In the genomic region with DNA sequence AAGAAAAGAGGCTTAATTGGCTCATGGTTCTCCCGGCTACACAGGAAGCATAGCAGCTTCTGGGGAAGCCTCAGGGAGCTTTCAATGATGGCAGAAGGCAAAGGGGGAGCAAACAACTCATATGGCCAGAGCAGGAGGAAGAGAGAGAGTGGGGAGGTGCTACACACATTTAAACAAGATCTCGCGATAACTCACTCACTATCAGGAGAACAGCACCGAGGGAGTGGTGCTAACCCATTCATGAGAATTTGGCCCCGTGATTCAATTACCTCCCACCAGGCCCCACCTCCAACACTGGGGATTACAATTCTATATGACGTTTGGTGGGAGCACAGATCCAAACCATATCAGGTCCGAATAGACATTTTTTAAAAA, we compare ENCODE assay signal across 1 cellular context.
TF ChIP-seq lines count a peak whose summit lies in the region.

No MANE protein-coding gene starts in this region.

TF ChIP-seq in PFSK-1, 5 proteins besides CTCF, POLR2A, EP300 and RAD21 (continued from another document):
- TF ChIP-seq, protein P1, sequence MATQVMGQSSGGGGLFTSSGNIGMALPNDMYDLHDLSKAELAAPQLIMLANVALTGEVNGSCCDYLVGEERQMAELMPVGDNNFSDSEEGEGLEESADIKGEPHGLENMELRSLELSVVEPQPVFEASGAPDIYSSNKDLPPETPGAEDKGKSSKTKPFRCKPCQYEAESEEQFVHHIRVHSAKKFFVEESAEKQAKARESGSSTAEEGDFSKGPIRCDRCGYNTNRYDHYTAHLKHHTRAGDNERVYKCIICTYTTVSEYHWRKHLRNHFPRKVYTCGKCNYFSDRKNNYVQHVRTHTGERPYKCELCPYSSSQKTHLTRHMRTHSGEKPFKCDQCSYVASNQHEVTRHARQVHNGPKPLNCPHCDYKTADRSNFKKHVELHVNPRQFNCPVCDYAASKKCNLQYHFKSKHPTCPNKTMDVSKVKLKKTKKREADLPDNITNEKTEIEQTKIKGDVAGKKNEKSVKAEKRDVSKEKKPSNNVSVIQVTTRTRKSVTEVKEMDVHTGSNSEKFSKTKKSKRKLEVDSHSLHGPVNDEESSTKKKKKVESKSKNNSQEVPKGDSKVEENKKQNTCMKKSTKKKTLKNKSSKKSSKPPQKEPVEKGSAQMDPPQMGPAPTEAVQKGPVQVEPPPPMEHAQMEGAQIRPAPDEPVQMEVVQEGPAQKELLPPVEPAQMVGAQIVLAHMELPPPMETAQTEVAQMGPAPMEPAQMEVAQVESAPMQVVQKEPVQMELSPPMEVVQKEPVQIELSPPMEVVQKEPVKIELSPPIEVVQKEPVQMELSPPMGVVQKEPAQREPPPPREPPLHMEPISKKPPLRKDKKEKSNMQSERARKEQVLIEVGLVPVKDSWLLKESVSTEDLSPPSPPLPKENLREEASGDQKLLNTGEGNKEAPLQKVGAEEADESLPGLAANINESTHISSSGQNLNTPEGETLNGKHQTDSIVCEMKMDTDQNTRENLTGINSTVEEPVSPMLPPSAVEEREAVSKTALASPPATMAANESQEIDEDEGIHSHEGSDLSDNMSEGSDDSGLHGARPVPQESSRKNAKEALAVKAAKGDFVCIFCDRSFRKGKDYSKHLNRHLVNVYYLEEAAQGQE (IDR thresholded peaks at IDR 0.05; ENCODE audit: insufficient read depth in 1 of 2, low read depth in 2 of 2, low read length in 2 of 2), result no peak
- TF ChIP-seq FOXP2 (optimal IDR thresholded peaks at IDR 0.05; ENCODE audit: borderline replicate concordance, extremely low read depth, extremely low read length, insufficient read depth) (no peak), POLR2AphosphoS5 (IDR thresholded peaks at IDR 0.05; ENCODE audit: low read depth, low read length) (no peak; the same call in none of the 2 replicates), TAF1 (IDR thresholded peaks at IDR 0.05; ENCODE audit: borderline replicate concordance, insufficient read depth, low read length) (peak; percentile 68; the same call in 1 of the 2 replicates)
